Comparison of ENCODE assay signal across 18 cellular contexts in the genomic region with DNA sequence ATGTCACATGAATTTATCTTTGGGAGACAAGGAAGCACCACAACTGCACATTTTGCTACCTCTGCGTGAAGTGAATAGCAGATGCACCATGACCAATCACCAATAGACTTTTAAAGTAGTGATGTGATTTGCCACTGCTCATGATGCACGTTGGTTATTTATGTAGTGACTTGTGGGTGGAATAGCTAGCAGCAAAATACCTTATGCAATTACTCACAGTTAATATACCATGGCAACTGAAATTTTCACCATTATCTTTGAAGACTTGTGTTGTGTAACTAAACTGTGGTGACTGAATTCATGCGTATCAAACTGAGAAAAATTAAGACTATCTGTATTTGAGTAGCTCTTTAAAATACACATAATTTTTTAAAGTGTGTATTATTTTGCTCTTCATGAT. TPM values are rescaled to one million over a fixed set of nuclear protein-coding genes. Genes with fewer than 3 reads are reported as not detected.
DNase-seq lines count a peak whose midpoint lies in the region; ATAC-seq and TF ChIP-seq lines count a peak whose summit lies in the region.
"Had no signal": no experiment of that assay in that cellular context is flagged by ENCODE, and none has a peak within 500 bp of the region (broad histone marks: within the 10 kb centered on the region; RNA-seq: fewer than 3 reads in every experiment).

No MANE protein-coding gene starts in this region.

- H3K27ac ChIP-seq in foreskin keratinocyte: no peak overlapping the region
- no peak overlapping the region for H3K27ac ChIP-seq in effector memory CD4-positive, alpha-beta T cell (ENCODE audit: insufficient read depth, low read length, poor library complexity, severe bottlenecking)
- H3K27ac ChIP-seq: colonic mucosa, hepatocyte, skin epidermis, upper lobe of left lung had no signal

- ATAC-seq in foreskin keratinocyte (peak; percentile 94), GM21367 (IDR thresholded peaks at IDR 0.05; ENCODE audit: unreplicated experiment) (no peak)
- ATAC-seq: activated T-cell treated with anti-CD3 and anti-CD28 coated beads, Interleukin-2, amount 50 U/mL, for 72 hours; K562; left cardiac atrium had no signal

- no peaks in the 10 kb centered on the region for H3K4me1 ChIP-seq in foreskin keratinocyte
- no peaks in the 10 kb centered on the region for H3K4me1 ChIP-seq in effector memory CD4-positive, alpha-beta T cell (ENCODE audit: control insufficient read depth, insufficient read depth, low read length, poor library complexity, severe bottlenecking)
- H3K4me1 ChIP-seq: colonic mucosa, upper lobe of left lung had no signal

- no peaks in the 10 kb centered on the region for H3K36me3 ChIP-seq in effector memory CD4-positive, alpha-beta T cell (ENCODE audit: control insufficient read depth, insufficient read depth, low read length)
- H3K36me3 ChIP-seq: colonic mucosa, upper lobe of left lung had no signal

- DNase-seq in A172 (ENCODE audit: low spot score): peak; percentile 70
- DNase-seq in HT1080 (ENCODE audit: low read depth): peak; percentile 53
- DNase-seq in foreskin keratinocyte: peak; percentile 53 to 83
- no peak for DNase-seq in effector memory CD4-positive, alpha-beta T cell
- DNase-seq in anterior cingulate cortex (lab: John Stamatoyannopoulos, UW): no peak
- no peak for DNase-seq in DMS79 treated with DMSO at 0.1 percent for 48 hours (lab: John Stamatoyannopoulos, UW)
- DNase-seq: activated CD4-positive, alpha-beta memory T cell treated with anti-CD3 and anti-CD28 coated beads for 36 hours; activated T-cell treated with anti-CD3 and anti-CD28 coated beads, Interleukin-2, amount 50 U/mL, for 72 hours; colonic mucosa; left cardiac atrium; upper lobe of left lung had no signal

- H3K27me3 ChIP-seq in foreskin keratinocyte: no peaks in the 10 kb centered on the region
- no peaks in the 10 kb centered on the region for H3K27me3 ChIP-seq in effector memory CD4-positive, alpha-beta T cell (replicated peaks; ENCODE audit: control insufficient read depth, insufficient read depth, low read length, poor library complexity, severe bottlenecking)
- H3K27me3 ChIP-seq: colonic mucosa, hepatocyte, upper lobe of left lung had no signal

- no peaks in the 10 kb centered on the region for H3K9me3 ChIP-seq in effector memory CD4-positive, alpha-beta T cell (ENCODE audit: control insufficient read depth, low read length)
- H3K9me3 ChIP-seq: colonic mucosa, upper lobe of left lung had no signal

- peak overlapping the region; percentile 5; the same call in 1 of the 2 replicates for H3K4me3 ChIP-seq in WI38 (ENCODE audit: low read depth, low read length)
- no peak overlapping the region for H3K4me3 ChIP-seq in effector memory CD4-positive, alpha-beta T cell (ENCODE audit: insufficient read depth, low read depth, low read length, poor library complexity, severe bottlenecking)
- H3K4me3 ChIP-seq: colonic mucosa, hepatocyte, K562, skin epidermis, upper lobe of left lung had no signal

- TF ChIP-seq CTCF in WI38 (IDR thresholded peaks at IDR 0.05; ENCODE audit: low read depth, low read length) (no peak), foreskin keratinocyte (conservative IDR thresholded peaks at IDR 0.05) (no peak)

RNA-seq across cellular contexts. Expression of a gene that starts 46.2 kb away (rescaled TPM):
- total RNA-seq in A172 (2014; rRNA removed; shearing (Covaris generic)): 27.3 and 31.2 TPM in 2 replicates
- total RNA-seq in HT1080 (2014; rRNA removed; shearing (Covaris generic)): 9.5 and 11.5 TPM in 2 replicates
- 6.0 and 7.6 TPM in 2 replicates for polyA plus RNA-seq in HT1080 (2015; cell fraction: cytosol; rRNA removed)
- polyA plus RNA-seq in HT1080 (2015; cell fraction: nucleus; rRNA removed): 2.3 and 3.2 TPM in 2 replicates
- 10.6 and 12.0 TPM in 2 replicates for total RNA-seq in foreskin keratinocyte
- 11.7 and 13.7 TPM in 2 replicates for polyA plus RNA-seq in foreskin keratinocyte
- total RNA-seq: activated CD4-positive, alpha-beta memory T cell treated with anti-CD3 and anti-CD28 coated beads for 36 hours; K562; osteocyte; SK-MEL-5 had no signal
- polyA plus RNA-seq: K562 had no signal

Comparison
In these comparisons a context has a peak if more than half of its experiments do, and no peak if none do; other contexts are left out.
1. DNase-seq: peak in A172 (single experiment), HT1080 (single experiment) and foreskin keratinocyte (2 of 2); none in effector memory CD4-positive, alpha-beta T cell (0 of 3), anterior cingulate cortex (0 of 58) and DMS79 treated with DMSO at 0.1 percent for 48 hours (single experiment).